Comparison of ENCODE assay signal across 1 cellular context in the genomic region with DNA sequence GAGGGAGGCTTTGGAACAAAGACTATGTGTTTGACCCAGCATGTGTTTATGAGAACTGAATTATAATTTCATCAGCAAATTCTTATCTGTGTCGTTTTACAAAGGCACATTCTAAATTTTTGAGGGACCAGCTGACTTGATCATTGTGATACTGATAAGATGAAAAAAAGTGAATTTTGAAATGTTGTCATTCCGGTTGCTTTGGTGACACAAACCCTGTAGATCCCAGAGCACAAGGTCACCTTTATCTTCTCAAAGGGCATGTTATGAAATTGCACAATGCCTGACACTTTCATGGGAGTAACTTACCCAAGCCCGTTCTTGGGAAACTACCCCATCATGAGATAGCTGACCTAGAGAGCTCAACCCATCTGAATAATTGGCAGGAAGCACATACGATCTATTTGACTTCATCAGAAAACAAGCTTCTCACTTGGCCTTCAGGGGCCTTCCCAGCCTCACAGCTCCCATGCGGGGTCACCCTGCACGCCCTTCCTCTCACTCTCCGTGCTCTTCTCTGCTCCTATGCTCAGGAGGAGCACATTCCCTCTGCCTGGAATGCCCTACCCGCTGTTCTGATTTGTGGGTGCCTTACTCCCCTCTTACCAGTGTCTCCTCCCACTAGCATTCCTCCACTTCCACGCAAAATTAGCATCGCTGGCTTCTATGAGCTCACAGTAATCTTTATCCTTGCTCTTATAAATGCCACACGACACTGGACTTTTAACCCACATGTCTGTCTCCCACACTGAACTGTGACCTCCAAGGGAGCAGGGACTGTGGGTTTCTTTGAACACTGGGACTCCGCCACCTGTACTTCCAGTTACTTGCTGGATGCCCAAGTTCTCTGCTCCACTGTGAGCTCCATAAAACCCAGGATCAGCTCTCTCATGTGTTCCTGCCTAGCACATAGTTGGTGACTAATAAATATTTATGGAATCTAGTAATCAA.
TF ChIP-seq lines count a peak whose summit lies in the region.

No MANE protein-coding gene starts in this region.

TF ChIP-seq in HepG2, 621 proteins besides CTCF, POLR2A, EP300 and RAD21 (continued from another document and continues in another):
- TF ChIP-seq ZBTB46 (CRISPR knock-in tag; IDR thresholded peaks at IDR 0.05; ENCODE audit: borderline replicate concordance) = no peak
- no peak for TF ChIP-seq ARID2 (CRISPR knock-in tag; IDR thresholded peaks at IDR 0.05; ENCODE audit: borderline replicate concordance)
- TF ChIP-seq ZNF253 (CRISPR knock-in tag; IDR thresholded peaks at IDR 0.05; ENCODE audit: borderline replicate concordance) = no peak
- TF ChIP-seq, protein P1, sequence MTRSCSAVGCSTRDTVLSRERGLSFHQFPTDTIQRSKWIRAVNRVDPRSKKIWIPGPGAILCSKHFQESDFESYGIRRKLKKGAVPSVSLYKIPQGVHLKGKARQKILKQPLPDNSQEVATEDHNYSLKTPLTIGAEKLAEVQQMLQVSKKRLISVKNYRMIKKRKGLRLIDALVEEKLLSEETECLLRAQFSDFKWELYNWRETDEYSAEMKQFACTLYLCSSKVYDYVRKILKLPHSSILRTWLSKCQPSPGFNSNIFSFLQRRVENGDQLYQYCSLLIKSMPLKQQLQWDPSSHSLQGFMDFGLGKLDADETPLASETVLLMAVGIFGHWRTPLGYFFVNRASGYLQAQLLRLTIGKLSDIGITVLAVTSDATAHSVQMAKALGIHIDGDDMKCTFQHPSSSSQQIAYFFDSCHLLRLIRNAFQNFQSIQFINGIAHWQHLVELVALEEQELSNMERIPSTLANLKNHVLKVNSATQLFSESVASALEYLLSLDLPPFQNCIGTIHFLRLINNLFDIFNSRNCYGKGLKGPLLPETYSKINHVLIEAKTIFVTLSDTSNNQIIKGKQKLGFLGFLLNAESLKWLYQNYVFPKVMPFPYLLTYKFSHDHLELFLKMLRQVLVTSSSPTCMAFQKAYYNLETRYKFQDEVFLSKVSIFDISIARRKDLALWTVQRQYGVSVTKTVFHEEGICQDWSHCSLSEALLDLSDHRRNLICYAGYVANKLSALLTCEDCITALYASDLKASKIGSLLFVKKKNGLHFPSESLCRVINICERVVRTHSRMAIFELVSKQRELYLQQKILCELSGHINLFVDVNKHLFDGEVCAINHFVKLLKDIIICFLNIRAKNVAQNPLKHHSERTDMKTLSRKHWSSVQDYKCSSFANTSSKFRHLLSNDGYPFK (CRISPR knock-in tag; IDR thresholded peaks at IDR 0.05; ENCODE audit: borderline replicate concordance) = peak; percentile 32
- TF ChIP-seq ZBTB49 (CRISPR knock-in tag; IDR thresholded peaks at IDR 0.05; ENCODE audit: borderline replicate concordance) = no peak
- TF ChIP-seq CHD4 (IDR thresholded peaks at IDR 0.05; ENCODE audit: borderline replicate concordance, low read length) = peak; percentile 89
- TF ChIP-seq TEAD3 (CRISPR knock-in tag; optimal IDR thresholded peaks at IDR 0.05; ENCODE audit: borderline replicate concordance) = peak; percentile 88
- no peak for TF ChIP-seq HNRNPK (IDR thresholded peaks at IDR 0.05; ENCODE audit: low read depth, low read length, poor library complexity, severe bottlenecking)
- TF ChIP-seq POLR2AphosphoS5 (IDR thresholded peaks at IDR 0.05; ENCODE audit: low read depth, low read length) = peak; percentile 75
- TF ChIP-seq SALL2 (CRISPR knock-in tag; IDR thresholded peaks at IDR 0.05) = peak; percentile 98
- TF ChIP-seq, protein P2, sequence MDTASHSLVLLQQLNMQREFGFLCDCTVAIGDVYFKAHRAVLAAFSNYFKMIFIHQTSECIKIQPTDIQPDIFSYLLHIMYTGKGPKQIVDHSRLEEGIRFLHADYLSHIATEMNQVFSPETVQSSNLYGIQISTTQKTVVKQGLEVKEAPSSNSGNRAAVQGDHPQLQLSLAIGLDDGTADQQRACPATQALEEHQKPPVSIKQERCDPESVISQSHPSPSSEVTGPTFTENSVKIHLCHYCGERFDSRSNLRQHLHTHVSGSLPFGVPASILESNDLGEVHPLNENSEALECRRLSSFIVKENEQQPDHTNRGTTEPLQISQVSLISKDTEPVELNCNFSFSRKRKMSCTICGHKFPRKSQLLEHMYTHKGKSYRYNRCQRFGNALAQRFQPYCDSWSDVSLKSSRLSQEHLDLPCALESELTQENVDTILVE (CRISPR knock-in tag; IDR thresholded peaks at IDR 0.05) = peak; percentile 90; the same call in 1 of the 2 replicates
- TF ChIP-seq ZNF850 (CRISPR knock-in tag; conservative IDR thresholded peaks at IDR 0.05) = no peak
- TF ChIP-seq ZSCAN29 (CRISPR knock-in tag; conservative IDR thresholded peaks at IDR 0.05) = peak; percentile 88; the same call in 1 of the 2 replicates
- peak; percentile 92 for TF ChIP-seq ZNF800 (CRISPR knock-in tag; IDR thresholded peaks at IDR 0.05)
- TF ChIP-seq, protein P3, sequence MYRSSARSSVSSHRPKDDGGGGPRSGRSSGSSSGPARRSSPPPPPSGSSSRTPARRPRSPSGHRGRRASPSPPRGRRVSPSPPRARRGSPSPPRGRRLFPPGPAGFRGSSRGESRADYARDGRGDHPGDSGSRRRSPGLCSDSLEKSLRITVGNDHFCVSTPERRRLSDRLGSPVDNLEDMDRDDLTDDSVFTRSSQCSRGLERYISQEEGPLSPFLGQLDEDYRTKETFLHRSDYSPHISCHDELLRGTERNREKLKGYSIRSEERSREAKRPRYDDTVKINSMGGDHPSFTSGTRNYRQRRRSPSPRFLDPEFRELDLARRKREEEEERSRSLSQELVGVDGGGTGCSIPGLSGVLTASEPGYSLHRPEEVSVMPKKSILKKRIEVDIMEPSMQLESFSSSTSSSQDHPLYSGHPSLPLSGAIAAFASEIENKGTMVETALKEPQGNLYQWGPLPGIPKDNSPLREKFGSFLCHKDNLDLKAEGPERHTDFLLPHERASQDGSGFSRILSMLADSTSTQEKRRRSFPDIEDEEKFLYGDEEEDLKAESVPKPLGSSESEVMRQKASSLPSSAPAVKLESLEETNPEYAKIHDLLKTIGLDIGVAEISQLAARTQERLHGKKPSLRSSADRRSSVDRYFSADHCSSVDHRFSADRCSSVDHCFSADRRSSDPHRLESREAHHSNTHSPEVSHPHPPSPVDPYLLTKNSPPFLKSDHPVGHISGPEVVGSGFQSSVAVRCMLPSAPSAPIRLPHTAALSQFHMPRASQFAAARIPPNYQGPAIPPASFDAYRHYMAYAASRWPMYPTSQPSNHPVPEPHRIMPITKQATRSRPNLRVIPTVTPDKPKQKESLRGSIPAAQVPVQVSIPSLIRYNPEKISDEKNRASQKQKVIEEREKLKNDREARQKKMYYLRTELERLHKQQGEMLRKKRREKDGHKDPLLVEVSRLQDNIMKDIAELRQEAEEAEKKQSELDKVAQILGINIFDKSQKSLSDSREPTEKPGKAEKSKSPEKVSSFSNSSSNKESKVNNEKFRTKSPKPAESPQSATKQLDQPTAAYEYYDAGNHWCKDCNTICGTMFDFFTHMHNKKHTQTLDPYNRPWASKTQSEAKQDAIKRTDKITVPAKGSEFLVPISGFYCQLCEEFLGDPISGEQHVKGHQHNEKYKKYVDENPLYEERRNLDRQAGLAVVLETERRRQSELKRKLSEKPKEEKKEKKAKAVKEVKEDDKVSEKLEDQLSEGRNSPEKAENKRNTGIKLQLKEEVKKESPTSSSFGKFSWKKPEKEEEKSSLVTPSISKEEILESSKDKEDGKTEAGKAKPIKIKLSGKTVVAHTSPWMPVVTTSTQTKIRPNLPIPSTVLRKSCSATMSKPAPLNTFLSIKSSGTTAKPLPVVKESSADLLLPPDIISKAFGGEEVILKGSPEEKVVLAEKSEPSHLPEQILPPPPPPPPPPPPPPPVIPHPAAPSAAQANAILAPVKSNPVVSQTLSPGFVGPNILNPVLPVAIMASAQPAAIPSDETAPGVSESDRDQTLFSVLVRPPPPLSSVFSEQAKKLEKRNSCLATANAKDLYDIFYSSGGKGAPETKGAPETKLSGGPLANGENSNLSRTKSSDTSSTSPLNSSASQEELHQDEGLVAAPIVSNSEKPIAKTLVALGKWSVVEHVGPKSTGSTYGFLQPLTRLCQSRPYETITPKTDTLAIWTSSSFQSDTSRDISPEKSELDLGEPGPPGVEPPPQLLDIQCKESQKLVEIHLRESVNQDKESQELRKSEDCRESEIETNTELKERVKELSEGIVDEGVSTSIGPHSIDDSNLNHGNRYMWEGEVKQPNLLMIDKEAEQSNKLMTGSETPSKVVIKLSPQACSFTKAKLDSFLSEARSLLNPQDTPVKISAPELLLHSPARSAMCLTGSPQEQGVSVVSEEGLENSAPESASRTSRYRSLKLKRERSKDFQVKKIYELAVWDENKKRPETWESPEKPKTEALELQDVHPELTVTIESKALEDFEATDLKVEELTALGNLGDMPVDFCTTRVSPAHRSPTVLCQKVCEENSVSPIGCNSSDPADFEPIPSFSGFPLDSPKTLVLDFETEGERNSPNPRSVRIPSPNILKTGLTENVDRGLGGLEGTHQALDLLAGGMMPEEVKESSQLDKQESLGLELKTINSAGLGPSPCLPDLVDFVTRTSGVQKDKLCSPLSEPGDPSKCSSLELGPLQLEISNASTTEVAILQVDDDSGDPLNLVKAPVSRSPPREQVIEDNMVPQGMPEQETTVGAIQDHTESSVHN (CRISPR knock-in tag; IDR thresholded peaks at IDR 0.05) = no peak
- TF ChIP-seq JUN (CRISPR knock-in tag; IDR thresholded peaks at IDR 0.05) = peak; percentile 84
- TF ChIP-seq TBX3 (IDR thresholded peaks at IDR 0.05; ENCODE audit: borderline replicate concordance) = peak; percentile 96
- TF ChIP-seq ZNF749 (CRISPR knock-in tag; IDR thresholded peaks at IDR 0.05; ENCODE audit: borderline replicate concordance) = peak; percentile 19; the same call in 1 of the 2 replicates
- peak; percentile 97 for TF ChIP-seq TARDBP (CRISPR knock-in tag; IDR thresholded peaks at IDR 0.05)
- TF ChIP-seq HOXA5 (CRISPR knock-in tag; IDR thresholded peaks at IDR 0.05) = peak; percentile 60; the same call in 1 of the 2 replicates
- peak; percentile 81 for TF ChIP-seq CBX1 (IDR thresholded peaks at IDR 0.05; ENCODE audit: low read depth)
- peak; percentile 73 for TF ChIP-seq RFXAP (CRISPR knock-in tag; IDR thresholded peaks at IDR 0.05; ENCODE audit: borderline replicate concordance)
- no peak for TF ChIP-seq SMAD9 (CRISPR knock-in tag; IDR thresholded peaks at IDR 0.05)
- peak; percentile 66; the same call in 1 of the 2 replicates for TF ChIP-seq ZFP90 (CRISPR knock-in tag; IDR thresholded peaks at IDR 0.05; ENCODE audit: borderline replicate concordance)
- peak; percentile 88 for TF ChIP-seq RFX3 (CRISPR knock-in tag; IDR thresholded peaks at IDR 0.05)
- TF ChIP-seq ETV6 (CRISPR knock-in tag; conservative IDR thresholded peaks at IDR 0.05) = peak; percentile 39; the same call in 1 of the 2 replicates
- no peak for TF ChIP-seq SNRNP70 (IDR thresholded peaks at IDR 0.05; ENCODE audit: low read depth, low read length)
- no peak for TF ChIP-seq SCMH1 (CRISPR knock-in tag; IDR thresholded peaks at IDR 0.05; ENCODE audit: borderline replicate concordance)
- TF ChIP-seq TBP (CRISPR knock-in tag; IDR thresholded peaks at IDR 0.05) = no peak
- no peak for TF ChIP-seq ZNF703 (CRISPR knock-in tag; IDR thresholded peaks at IDR 0.05; ENCODE audit: borderline replicate concordance)
- TF ChIP-seq PITX1 (CRISPR knock-in tag; IDR thresholded peaks at IDR 0.05) = peak; percentile 97
- TF ChIP-seq SRSF9 (IDR thresholded peaks at IDR 0.05; ENCODE audit: borderline replicate concordance, insufficient read depth, low read depth, low read length, poor library complexity, severe bottlenecking) = no peak
- no peak for TF ChIP-seq ZNF879 (CRISPR knock-in tag; IDR thresholded peaks at IDR 0.05)
- no peak; the same call in 1 of the 2 replicates for TF ChIP-seq KMT2B (CRISPR knock-in tag; IDR thresholded peaks at IDR 0.05)
- TF ChIP-seq TBX2 (CRISPR knock-in tag; IDR thresholded peaks at IDR 0.05; ENCODE audit: borderline replicate concordance) = peak; percentile 100
- peak; percentile 89; the same call in 1 of the 2 replicates for TF ChIP-seq MBD4 (IDR thresholded peaks at IDR 0.05; ENCODE audit: borderline replicate concordance, low read length)
- peak; percentile 94 for TF ChIP-seq HOXA3 (CRISPR knock-in tag; IDR thresholded peaks at IDR 0.05)
- TF ChIP-seq NPAS2 (CRISPR knock-in tag; IDR thresholded peaks at IDR 0.05; ENCODE audit: borderline replicate concordance) = no peak
- peak; percentile 95 for TF ChIP-seq ZNF205 (CRISPR knock-in tag; IDR thresholded peaks at IDR 0.05)
- TF ChIP-seq TP53 (CRISPR knock-in tag; conservative IDR thresholded peaks at IDR 0.05) = peak; percentile 88; the same call in 1 of the 2 replicates
- TF ChIP-seq MAFK (conservative IDR thresholded peaks at IDR 0.05 in 1 of 2, IDR thresholded peaks at IDR 0.05 in 1 of 2; ENCODE audit: low read length in 2 of 2) = peak; percentile 43 to 46
